In genomic region chr5:93610581-93611167, GRCh38 we compare ENCODE assay signal across 23 cellular contexts. TPM values are rescaled to one million over a fixed set of nuclear protein-coding genes. Genes with fewer than 3 reads are reported as not detected.
"Had no signal": no experiment of that assay in that cellular context is flagged by ENCODE, and none has a peak within 500 bp of the region (broad histone marks: within the 10 kb centered on the region; RNA-seq: fewer than 3 reads in every experiment).

No MANE protein-coding gene starts in this region.

- H3K4me3 Mint-ChIP-seq: activated CD4-positive, alpha-beta memory T cell treated with anti-CD3 and anti-CD28 coated beads for 36 hours; activated naive CD4-positive, alpha-beta T cell treated with anti-CD3 and anti-CD28 coated beads, Interleukin-2, amount 10 ng/mL, durations not matched to agents 7 days and 5 days; dendritic cell treated with granulocyte-macrophage colony-stimulating factor and Interleukin-4, amounts not matched to agents 40 ng/mL and 50 ng/mL, for 4 days; stimulated activated effector memory CD8-positive, alpha-beta T cell treated with anti-CD3 and anti-CD28 coated beads, Interleukin-12 subunit alpha, Interleukin-12 subunit beta, amount 100 ng/mL, for 72 hours; T-helper 1 cell treated with Interleukin-12 subunit alpha and Interleukin-12 subunit beta and Interleukin-4 antibody, amounts not matched to agents 30 μg/mL and 1 μg/mL, for 36 hours had no signal

- H3K27ac ChIP-seq: body of pancreas, heart right ventricle, pancreas, right lobe of liver, skin epidermis, testis, vagina had no signal

- H3K9me3 ChIP-seq: body of pancreas, heart right ventricle, pancreas, right lobe of liver, testis, vagina had no signal

- H3K4me3 ChIP-seq: body of pancreas, heart right ventricle, lung, pancreas, right lobe of liver, skin epidermis, testis, vagina had no signal

- H3K9me3 Mint-ChIP-seq: activated CD4-positive, alpha-beta memory T cell treated with anti-CD3 and anti-CD28 coated beads for 36 hours; activated naive CD4-positive, alpha-beta T cell treated with anti-CD3 and anti-CD28 coated beads, Interleukin-2, amount 10 ng/mL, durations not matched to agents 7 days and 5 days; dendritic cell treated with granulocyte-macrophage colony-stimulating factor and Interleukin-4, amounts not matched to agents 40 ng/mL and 50 ng/mL, for 4 days; stimulated activated effector memory CD8-positive, alpha-beta T cell treated with anti-CD3 and anti-CD28 coated beads, Interleukin-12 subunit alpha, Interleukin-12 subunit beta, amount 100 ng/mL, for 72 hours; T-helper 1 cell treated with Interleukin-12 subunit alpha and Interleukin-12 subunit beta and Interleukin-4 antibody, amounts not matched to agents 30 μg/mL and 1 μg/mL, for 36 hours had no signal

- DNase-seq: activated CD4-positive, alpha-beta memory T cell treated with anti-CD3 and anti-CD28 coated beads for 36 hours; activated CD4-positive, alpha-beta T cell treated with anti-CD3 and anti-CD28 coated beads for 48 hours; activated effector memory CD4-positive, alpha-beta T cell treated with anti-CD3 and anti-CD28 coated beads, Interleukin-2, amount 50 U/mL, for 16 hours; activated naive CD4-positive, alpha-beta T cell treated with anti-CD3 and anti-CD28 coated beads, Interleukin-2, amount 10 ng/mL, durations not matched to agents 7 days and 5 days; activated T-cell treated with anti-CD3 and anti-CD28 coated beads for 4 hours; body of pancreas; caudate nucleus; effector CD4-positive, alpha-beta T cell; heart right ventricle; left colon; naive thymus-derived CD4-positive, alpha-beta T cell; pancreas; right lobe of liver; stimulated activated CD4-positive, alpha-beta T cell treated with anti-CD3 and anti-CD28 coated beads, Interleukin-1b, Interleukin-23, amount 100 ng/mL, for 48 hours; testis; trophoblast cell had no signal

- H3K4me1 ChIP-seq: right lobe of liver, testis had no signal

- ATAC-seq: body of pancreas; heart right ventricle; left colon; naive thymus-derived CD4-positive, alpha-beta T cell; pancreas; right lobe of liver; stimulated activated effector memory CD8-positive, alpha-beta T cell treated with anti-CD3 and anti-CD28 coated beads, Interleukin-12 subunit alpha, Interleukin-12 subunit beta, amount 100 ng/mL, for 72 hours had no signal

- H3K36me3 ChIP-seq: heart right ventricle, pancreas, right lobe of liver, vagina had no signal

- H3K27ac Mint-ChIP-seq: activated CD4-positive, alpha-beta memory T cell treated with anti-CD3 and anti-CD28 coated beads for 36 hours; activated naive CD4-positive, alpha-beta T cell treated with anti-CD3 and anti-CD28 coated beads, Interleukin-2, amount 10 ng/mL, durations not matched to agents 7 days and 5 days; dendritic cell treated with granulocyte-macrophage colony-stimulating factor and Interleukin-4, amounts not matched to agents 40 ng/mL and 50 ng/mL, for 4 days; stimulated activated effector memory CD8-positive, alpha-beta T cell treated with anti-CD3 and anti-CD28 coated beads, Interleukin-12 subunit alpha, Interleukin-12 subunit beta, amount 100 ng/mL, for 72 hours; T-helper 1 cell treated with Interleukin-12 subunit alpha and Interleukin-12 subunit beta and Interleukin-4 antibody, amounts not matched to agents 30 μg/mL and 1 μg/mL, for 36 hours had no signal

- H3K36me3 Mint-ChIP-seq: activated naive CD4-positive, alpha-beta T cell treated with anti-CD3 and anti-CD28 coated beads, Interleukin-2, amount 10 ng/mL, durations not matched to agents 7 days and 5 days; stimulated activated effector memory CD8-positive, alpha-beta T cell treated with anti-CD3 and anti-CD28 coated beads, Interleukin-12 subunit alpha, Interleukin-12 subunit beta, amount 100 ng/mL, for 72 hours had no signal

RNA-seq across cellular contexts. Expression of gene NR2F1, which starts 27.7 kb away (rescaled TPM):
- total RNA-seq: activated CD4-positive, alpha-beta memory T cell treated with anti-CD3 and anti-CD28 coated beads for 36 hours; naive thymus-derived CD4-positive, alpha-beta T cell had no signal
- polyA plus RNA-seq: keratinocyte; naive thymus-derived CD4-positive, alpha-beta T cell had no signal

RNA-seq across cellular contexts. Expression of gene NR2F1-AS1, which starts 29.7 kb away (rescaled TPM):
- total RNA-seq: activated CD4-positive, alpha-beta memory T cell treated with anti-CD3 and anti-CD28 coated beads for 36 hours; naive thymus-derived CD4-positive, alpha-beta T cell had no signal
- polyA plus RNA-seq: naive thymus-derived CD4-positive, alpha-beta T cell had no signal
